Comparison of ENCODE assay signal across 1 cellular context in genomic region chr10:133350283-133350949, GRCh38.
TF ChIP-seq lines count a peak whose summit lies in the region.

No MANE protein-coding gene starts in this region.

TF ChIP-seq in HepG2, 621 proteins besides CTCF, POLR2A, EP300 and RAD21 (continued from another document and continues in another):
- TF ChIP-seq HMGXB3 (CRISPR knock-in tag; IDR thresholded peaks at IDR 0.05; ENCODE audit: borderline replicate concordance) (no peak), ZNF263 (CRISPR knock-in tag; IDR thresholded peaks at IDR 0.05) (peak; percentile 95), ZNF230 (CRISPR knock-in tag; IDR thresholded peaks at IDR 0.05) (no peak), TBX3 (IDR thresholded peaks at IDR 0.05; ENCODE audit: borderline replicate concordance) (no peak), MTA3 (CRISPR knock-in tag; IDR thresholded peaks at IDR 0.05) (no peak), ZNF800 (CRISPR knock-in tag; IDR thresholded peaks at IDR 0.05) (no peak), BORCS8-MEF2B (CRISPR knock-in tag; IDR thresholded peaks at IDR 0.05) (no peak; the same call in 1 of the 2 replicates), GTF2F1 (IDR thresholded peaks at IDR 0.05; ENCODE audit: low read length) (no peak), PHF8 (CRISPR knock-in tag; IDR thresholded peaks at IDR 0.05) (no peak), MXD4 (CRISPR knock-in tag; IDR thresholded peaks at IDR 0.05) (no peak), ZNF660 (CRISPR knock-in tag; IDR thresholded peaks at IDR 0.05; ENCODE audit: borderline replicate concordance, low read depth) (no peak), ZNF512B (CRISPR knock-in tag; IDR thresholded peaks at IDR 0.05; ENCODE audit: borderline replicate concordance) (no peak), KAT7 (CRISPR knock-in tag; IDR thresholded peaks at IDR 0.05; ENCODE audit: borderline replicate concordance) (no peak), DMTF1 (CRISPR knock-in tag; IDR thresholded peaks at IDR 0.05) (no peak), SKI (IDR thresholded peaks at IDR 0.05; ENCODE audit: partially characterized antibody) (no peak), JARID2 (CRISPR knock-in tag; IDR thresholded peaks at IDR 0.05; ENCODE audit: insufficient replicate concordance) (no peak), PAX8 (CRISPR knock-in tag; IDR thresholded peaks at IDR 0.05; ENCODE audit: borderline replicate concordance) (no peak), AGO2 (optimal IDR thresholded peaks at IDR 0.05; ENCODE audit: low read depth, low read length) (peak; percentile 82), ETS1 (CRISPR knock-in tag; IDR thresholded peaks at IDR 0.05) (no peak), ZNF816 (CRISPR knock-in tag; IDR thresholded peaks at IDR 0.05; ENCODE audit: borderline replicate concordance) (no peak), MAX (IDR thresholded peaks at IDR 0.05) (no peak), ARNT2 (CRISPR knock-in tag; IDR thresholded peaks at IDR 0.05; ENCODE audit: low read depth) (no peak), ZNF784 (CRISPR knock-in tag; IDR thresholded peaks at IDR 0.05; ENCODE audit: borderline replicate concordance) (0 out of 2 replicates have a peak, but pooled peaks have one; percentile 27), AGO1 (IDR thresholded peaks at IDR 0.05; ENCODE audit: low read depth, low read length, poor library complexity, severe bottlenecking) (peak; percentile 60), ZNF713 (CRISPR knock-in tag; IDR thresholded peaks at IDR 0.05) (no peak), HNF4G (IDR thresholded peaks at IDR 0.05; ENCODE audit: borderline replicate concordance, low read depth, low read length) (no peak), HNF4G (CRISPR knock-in tag; IDR thresholded peaks at IDR 0.05; ENCODE audit: borderline replicate concordance, low read depth) (no peak), ZNF280D (CRISPR knock-in tag; IDR thresholded peaks at IDR 0.05) (no peak), ZNF10 (CRISPR knock-in tag; IDR thresholded peaks at IDR 0.05; ENCODE audit: borderline replicate concordance, low read depth) (no peak), EEA1 (CRISPR knock-in tag; IDR thresholded peaks at IDR 0.05; ENCODE audit: borderline replicate concordance) (no peak), ZNF143 (CRISPR knock-in tag; IDR thresholded peaks at IDR 0.05) (no peak), E2F1 (CRISPR knock-in tag; IDR thresholded peaks at IDR 0.05) (no peak), ZFX (CRISPR knock-in tag; IDR thresholded peaks at IDR 0.05; ENCODE audit: low read depth) (peak; percentile 6; the same call in 1 of the 2 replicates), ZNF770 (CRISPR knock-in tag; IDR thresholded peaks at IDR 0.05) (no peak), SRSF4 (IDR thresholded peaks at IDR 0.05; ENCODE audit: low read depth, low read length, poor library complexity, severe bottlenecking) (no peak), MYPOP (CRISPR knock-in tag; IDR thresholded peaks at IDR 0.05) (no peak), FOXA3 (CRISPR knock-in tag; IDR thresholded peaks at IDR 0.05) (no peak), ZSCAN30 (CRISPR knock-in tag; IDR thresholded peaks at IDR 0.05) (no peak), ADNP (CRISPR knock-in tag; IDR thresholded peaks at IDR 0.05) (no peak)
